In genomic region chr5:59037041-59037440, GRCh38 we compare ENCODE assay signal across 11 cellular contexts.
DNase-seq lines count a peak whose midpoint lies in the region; ATAC-seq and TF ChIP-seq lines count a peak whose summit lies in the region.
"Had no signal": no experiment of that assay in that cellular context is flagged by ENCODE, and none has a peak within 500 bp of the region (broad histone marks: within the 10 kb centered on the region; RNA-seq: fewer than 3 reads in every experiment).

No MANE protein-coding gene starts in this region.

- H3K27me3 ChIP-seq in A673 (replicated peaks; ENCODE audit: insufficient read depth, low read depth, low read length, poor library complexity) (no peaks in the 10 kb centered on the region), HL-60 (ENCODE audit: insufficient read depth, poor library complexity, severe bottlenecking) (no peaks in the 10 kb centered on the region), ascending aorta (no peaks in the 10 kb centered on the region)

- intact Hi-C loops in A673 (cut with micrococcal nuclease; ENCODE audit: unreplicated experiment) = no loop called here
- intact Hi-C loops in natural killer cell (cut with micrococcal nuclease) = loop anchor here (5.0 kb wide), 1 partner anchor 35 kb away; no protein-coding TSS in a partner anchor
- intact Hi-C loops in ascending aorta (cut with DNase I) = loop anchor here (5.0 to 10.0 kb wide), 2 partner anchors 135 to 152 kb away; no protein-coding TSS in a partner anchor

- H3K27ac ChIP-seq in A673 (ENCODE audit: low read depth, low read length, poor library complexity, severe bottlenecking) (no peak overlapping the region), HL-60 (replicated peaks) (peak overlapping the region; percentile 16; the same call in 1 of the 2 replicates), ascending aorta (no peak overlapping the region)

- peaks cover 42% of the 10 kb centered on the region for H3K4me1 ChIP-seq in A673 (ENCODE audit: insufficient read depth, low read length, poor library complexity, severe bottlenecking)
- peaks cover 0 to 15% of the 10 kb centered on the region in 2 donors for H3K4me1 ChIP-seq in ascending aorta

- CTCF ChIA-PET in A673 (lab: Charles Lee) = interaction anchor here (3.3 kb wide), 1 partner anchor 137 kb away, joined by 14 read pairs; no protein-coding TSS in a partner anchor

- POLR2A ChIA-PET in A673 (lab: Charles Lee; ENCODE audit: low non-redundant PET) = no interaction called here

- H3K36me3 ChIP-seq in A673 (ENCODE audit: insufficient read depth, low read length, poor library complexity, severe bottlenecking) = no peaks in the 10 kb centered on the region
- H3K36me3 ChIP-seq in ascending aorta = no peaks in the 10 kb centered on the region

- BruUV-seq in A673 (replicated peaks; lab: Mats Ljungman, UMichigan) = no TSS peak

- TF ChIP-seq CTCF in A673 (conservative IDR thresholded peaks at IDR 0.05; ENCODE audit: low read depth, low read length) (no peak), HL-60 (IDR thresholded peaks at IDR 0.05; ENCODE audit: insufficient read depth, low read length) (no peak), astrocyte of the spinal cord (IDR thresholded peaks at IDR 0.05; ENCODE audit: low read depth, low read length) (no peak), natural killer cell (IDR thresholded peaks at IDR 0.05) (no peak), ascending aorta (IDR thresholded peaks at IDR 0.05) (no peak)

- peaks cover 77 to 80% of the 10 kb centered on the region in 2 donors for H3K4me1 Mint-ChIP-seq in natural killer cell

- no peaks in the 10 kb centered on the region for H3K9me3 Mint-ChIP-seq in natural killer cell
- H3K9me3 Mint-ChIP-seq: naive B cell had no signal

- ATAC-seq in natural killer cell = no peak

- H3K36me3 Mint-ChIP-seq in natural killer cell = no peaks in the 10 kb centered on the region
- H3K36me3 Mint-ChIP-seq: naive B cell had no signal

- in situ Hi-C loops in astrocyte of the spinal cord (cut with HindIII; ENCODE audit: low sequenced_read_pairs) = no loop called here

- peak overlapping the region; percentile 94 to 98 for H3K27ac Mint-ChIP-seq in natural killer cell
- H3K27ac Mint-ChIP-seq: naive B cell had no signal

- H3K9me3 ChIP-seq in A673 (ENCODE audit: low read depth, low read length, poor library complexity, severe bottlenecking) (no peaks in the 10 kb centered on the region), ascending aorta (no peaks in the 10 kb centered on the region)

- peak overlapping the region; percentile 98 for H3K4me3 Mint-ChIP-seq in natural killer cell

- H3K27me3 Mint-ChIP-seq in natural killer cell (ENCODE audit: low read depth in 2 of 2) = no peaks in the 10 kb centered on the region

- DNase-seq in A673 (ENCODE audit: low spot score) = no peak
- DNase-seq in HL-60 (ENCODE audit: low read depth in 1 of 2, low spot score in 1 of 2) = no peak
- DNase-seq in astrocyte of the spinal cord (ENCODE audit: low read depth, low spot score) = peak; percentile 20
- no peak for DNase-seq in natural killer cell
- no peak for DNase-seq in anterior cingulate cortex (lab: John Stamatoyannopoulos, UW)
- no peak for DNase-seq in ascending aorta (ENCODE audit: low spot score in 2 of 2)
- no peak for DNase-seq in dedifferentiated amniotic fluid mesenchymal stem cell (ENCODE audit: extremely low spot score)
- DNase-seq in germinal center (ENCODE audit: low spot score) = no peak
- DNase-seq: DMS79, naive B cell, NCI-H2029 had no signal

- H3K4me3 ChIP-seq in A673 (ENCODE audit: low read depth, low read length, poor library complexity, severe bottlenecking) (peak overlapping the region; percentile 72), HL-60 (replicated peaks; ENCODE audit: insufficient read depth, low read length) (peak overlapping the region; percentile 6; the same call in 1 of the 2 replicates), astrocyte of the spinal cord (ENCODE audit: low read depth, low read length) (peak overlapping the region; percentile 74), ascending aorta (no peak overlapping the region)

Comparison
In these comparisons a context has a peak if more than half of its experiments do, and no peak if none do; other contexts are left out.
1. H3K4me3 ChIP-seq: peak in A673 (single experiment), HL-60 (single experiment) and astrocyte of the spinal cord (single experiment); none in ascending aorta (0 of 2).